In the genomic region with DNA sequence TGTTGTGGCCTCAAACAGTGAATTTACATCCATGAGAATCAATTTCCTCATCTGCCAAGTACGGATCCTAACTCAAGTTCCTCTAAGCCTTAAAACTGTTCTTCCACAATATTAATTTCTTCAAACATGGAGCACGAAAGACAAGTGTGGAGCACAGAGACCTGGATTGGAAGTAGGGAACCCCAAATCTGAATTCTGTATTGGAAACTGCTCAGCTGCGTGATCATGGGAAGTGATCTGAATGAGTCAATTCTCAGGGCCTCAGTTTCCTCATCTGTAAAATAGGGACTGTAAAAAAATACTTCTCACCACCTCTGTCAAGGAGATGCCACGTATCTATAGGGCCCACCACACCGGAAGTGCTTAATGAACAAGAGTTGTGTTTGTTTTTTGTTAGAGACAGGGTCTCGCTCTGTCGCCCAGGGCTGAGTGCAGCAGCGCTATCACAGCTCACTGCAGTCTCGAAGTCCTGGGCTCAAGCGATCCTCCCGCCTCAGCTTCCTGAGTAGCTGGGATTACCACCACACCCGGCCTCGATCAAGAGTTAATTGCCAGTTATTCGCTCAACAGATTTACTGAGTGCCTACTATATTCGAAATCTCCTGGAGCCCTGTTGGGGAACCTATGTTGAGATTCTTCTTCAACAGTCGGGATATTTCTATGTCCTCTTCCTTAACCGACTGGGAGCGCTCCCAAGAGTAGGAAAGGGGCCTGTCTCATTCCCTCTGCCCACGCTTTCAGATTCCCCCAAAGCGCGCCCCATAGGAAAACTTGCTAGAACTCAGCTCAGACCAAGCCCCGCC, we compare ENCODE assay signal across 8 cellular contexts. TPM values are rescaled to one million over a fixed set of nuclear protein-coding genes. Genes with fewer than 3 reads are reported as not detected.
A peak's percentile ranks its signal among the peaks of the same experiment; 100 is the strongest.
DNase-seq lines count a peak whose midpoint lies in the region; ATAC-seq and TF ChIP-seq lines count a peak whose summit lies in the region.

No MANE protein-coding gene starts in this region.

- peaks cover 28% of the 10 kb centered on the region for H3K4me1 Mint-ChIP-seq in GM23338

- peaks cover 22% of the 10 kb centered on the region for H3F3A ChIP-seq in GM23338 (replicated peaks; ENCODE audit: low read depth)
- H3F3A ChIP-seq in smooth muscle cell (ENCODE audit: low read depth), result peaks cover 36% of the 10 kb centered on the region

- CTCF ChIA-PET in GM10248 (lab: Yijun Ruan, JAX), result interaction anchor here (1.0 to 4.2 kb wide), 8 partner anchors 9 to 137 kb away, joined by 3 to 27 read pairs (median 6); a partner anchor contains a TSS

- H3K4me3 ChIP-seq in GM23338 (peak overlapping the region; percentile 57), WERI-Rb-1 (ENCODE audit: low read depth, low read length) (peak overlapping the region; percentile 51), gastroesophageal sphincter (peak overlapping the region; percentile 27 to 75), smooth muscle cell (peak overlapping the region; percentile 92)

- POLR2A ChIA-PET in GM10248 (lab: Yijun Ruan, JAX), result interaction anchor here (0.9 to 4.3 kb wide), 6 partner anchors 16 to 23 kb away, joined by 3 to 28 read pairs (median 9); a partner anchor contains a TSS

- no peak overlapping the region for H2AFZ ChIP-seq in GM23338
- H2AFZ ChIP-seq in smooth muscle cell (ENCODE audit: low read depth), result no peak overlapping the region

- TF ChIP-seq CTCF in GM23338 (conservative IDR thresholded peaks at IDR 0.05; ENCODE audit: low read depth in 2 of 2) (no peak), WERI-Rb-1 (IDR thresholded peaks at IDR 0.05; ENCODE audit: low read depth, low read length) (no peak), gastroesophageal sphincter (IDR thresholded peaks at IDR 0.05) (no peak), smooth muscle cell (IDR thresholded peaks at IDR 0.05; ENCODE audit: borderline replicate concordance, insufficient read depth, poor library complexity, severe bottlenecking) (no peak), GM10248 (IDR thresholded peaks at IDR 0.05; ENCODE audit: control extremely low read depth, extremely low read depth, low read depth, missing control alignments) (no peak)

- no peaks in the 10 kb centered on the region for H3K9me3 ChIP-seq in WERI-Rb-1 (ENCODE audit: severe bottlenecking)
- no peaks in the 10 kb centered on the region for H3K9me3 ChIP-seq in gastroesophageal sphincter
- H3K9me3 ChIP-seq in smooth muscle cell (replicated peaks; ENCODE audit: low read depth), result no peaks in the 10 kb centered on the region

- peaks cover 21% of the 10 kb centered on the region for H3K27me3 Mint-ChIP-seq in GM23338 (ENCODE audit: insufficient read depth, low read depth, poor library complexity)

- peaks cover 31% of the 10 kb centered on the region for H3K36me3 Mint-ChIP-seq in GM23338 (ENCODE audit: low read depth)

- H3K4me1 ChIP-seq in GM23338 (ENCODE audit: insufficient read depth) (peaks cover 13% of the 10 kb centered on the region), gastroesophageal sphincter (peaks cover 0 to 50% (median 18%) of the 10 kb centered on the region in 3 donors), smooth muscle cell (ENCODE audit: low read depth) (peaks cover 24% of the 10 kb centered on the region)

- peak overlapping the region; percentile 98 for H3K4me3 Mint-ChIP-seq in GM23338

- peak overlapping the region; percentile 99 for H3K27ac Mint-ChIP-seq in GM23338

- H3K27me3 ChIP-seq in GM23338 (ENCODE audit: insufficient read depth), result no peaks in the 10 kb centered on the region
- H3K27me3 ChIP-seq in WERI-Rb-1 (ENCODE audit: insufficient read depth, low read depth, severe bottlenecking), result no peaks in the 10 kb centered on the region
- H3K27me3 ChIP-seq in gastroesophageal sphincter, result no peaks in the 10 kb centered on the region
- no peaks in the 10 kb centered on the region for H3K27me3 ChIP-seq in smooth muscle cell (ENCODE audit: low read depth)

- peak overlapping the region; percentile 64 for H3K9ac ChIP-seq in smooth muscle cell (ENCODE audit: low read depth)

- H3K79me2 ChIP-seq in GM23338 (replicated peaks; ENCODE audit: insufficient read depth), result peaks cover 26% of the 10 kb centered on the region
- peaks cover 38% of the 10 kb centered on the region for H3K79me2 ChIP-seq in smooth muscle cell (ENCODE audit: low read depth)

- H4K20me1 ChIP-seq in GM23338 (replicated peaks; ENCODE audit: insufficient read depth) (peaks cover 8% of the 10 kb centered on the region; the same call in 1 of the 2 replicates), smooth muscle cell (ENCODE audit: low read depth) (peaks cover 37% of the 10 kb centered on the region)

- no peak for TF ChIP-seq EP300 in gastroesophageal sphincter (IDR thresholded peaks at IDR 0.05)

- H3K4me2 ChIP-seq in GM23338, result peak overlapping the region; percentile 80
- H3K4me2 ChIP-seq in smooth muscle cell, result peak overlapping the region; percentile 88

- H3K9me3 Mint-ChIP-seq in GM23338, result peaks cover 3% of the 10 kb centered on the region; the same call in 2 of the 3 replicates

- H3K9me2 ChIP-seq in GM23338 (ENCODE audit: insufficient read depth), result no peaks in the 10 kb centered on the region

- no peak for TF ChIP-seq POLR2A in gastroesophageal sphincter (IDR thresholded peaks at IDR 0.05)

- WGBS in gastroesophageal sphincter (ENCODE audit: low coverage in 1 of 2), 2 donors, result 12 to 15% methylated on average over 11 to 14 of the region's 22 CpGs
- 20% methylated on average over 22 of the region's 22 CpGs for WGBS in smooth muscle cell (ENCODE audit: low lambda C conversion rate)

- DNase-seq in GM23338 (ENCODE audit: low spot score), result peak; percentile 38
- peak; percentile 56 for DNase-seq in WERI-Rb-1
- DNase-seq in smooth muscle cell (lab: John Stamatoyannopoulos, UW; ENCODE audit: unreplicated experiment), result no peak
- no peak for DNase-seq in GM10248 (ENCODE audit: extremely low spot score)
- DNase-seq in ureter (ENCODE audit: low spot score), result no peak
- no peak for DNase-seq in NCI-H1436 (lab: John Stamatoyannopoulos, UW)

- ATAC-seq in GM23338 (no peak), gastroesophageal sphincter (no peak), HG03097 (IDR thresholded peaks at IDR 0.05; ENCODE audit: low FRiP score, unreplicated experiment) (no peak)

- peak overlapping the region; percentile 80 for H3K27ac ChIP-seq in GM23338 (ENCODE audit: low read depth)
- H3K27ac ChIP-seq in WERI-Rb-1, result peak overlapping the region; percentile 34
- H3K27ac ChIP-seq in gastroesophageal sphincter, result peak overlapping the region; percentile 19 to 98 (median 92)
- peak overlapping the region; percentile 81 for H3K27ac ChIP-seq in smooth muscle cell (ENCODE audit: low read depth)

- H3K36me3 ChIP-seq in GM23338 (ENCODE audit: insufficient read depth), result peaks cover 16% of the 10 kb centered on the region; the same call in 1 of the 2 replicates
- H3K36me3 ChIP-seq in WERI-Rb-1, result peaks cover 16% of the 10 kb centered on the region
- peaks cover 0 to 35% of the 10 kb centered on the region in 2 donors for H3K36me3 ChIP-seq in gastroesophageal sphincter
- no peaks in the 10 kb centered on the region for H3K36me3 ChIP-seq in smooth muscle cell (ENCODE audit: low read depth)

TF ChIP-seq in GM23338, 12 proteins besides CTCF, POLR2A, EP300 and RAD21 (continues in another document):
- TF ChIP-seq EZH2 (IDR thresholded peaks at IDR 0.05; ENCODE audit: low read depth, unreplicated experiment), result no peak
- TF ChIP-seq ZNF331 (CRISPR knock-in tag; IDR thresholded peaks at IDR 0.05; ENCODE audit: low read depth), result no peak
- TF ChIP-seq NANOG (IDR thresholded peaks at IDR 0.05; ENCODE audit: borderline replicate concordance), result no peak

RNA-seq across cellular contexts. Expression of a gene that starts 1.6 kb away (rescaled TPM):
- 15.4 and 21.3 TPM in 2 replicates for total RNA-seq in GM23338 (2014; rRNA removed; shearing (Covaris generic))
- polyA plus RNA-seq in GM23338 (2016; fragmentation: Nextera tagmentation; extraction: Ambion mirVana), result 24.1 and 27.9 TPM in 2 replicates
- total RNA-seq in gastroesophageal sphincter, result 10 to 100 TPM; 22.1 to 30.2 (median 26.4) TPM
- total RNA-seq in smooth muscle cell, result 40.4 and 43.1 TPM in 2 replicates
- 78.0 and 82.9 TPM in 2 replicates for polyA plus RNA-seq in smooth muscle cell
- total RNA-seq in ureter, result 34.3 TPM

RNA-seq across cellular contexts. Expression of a gene that starts 16.7 kb away (rescaled TPM):
- 5.1 and 9.1 TPM in 2 replicates for total RNA-seq in GM23338 (2014; rRNA removed; shearing (Covaris generic))
- polyA plus RNA-seq in GM23338 (2016; fragmentation: Nextera tagmentation; extraction: Ambion mirVana), result 4.6 and 5.0 TPM in 2 replicates
- 10 to 100 TPM; 16.6 to 22.1 (median 18.9) TPM for total RNA-seq in gastroesophageal sphincter
- 44.0 and 44.9 TPM in 2 replicates for total RNA-seq in smooth muscle cell
- polyA plus RNA-seq in smooth muscle cell, result 67.1 and 67.2 TPM in 2 replicates
- 8.9 TPM for total RNA-seq in ureter

RNA-seq across cellular contexts. Expression of a gene that starts 23.0 kb away (rescaled TPM):
- total RNA-seq in GM23338 (2014; rRNA removed; shearing (Covaris generic)), result 51.7 and 53.7 TPM in 2 replicates
- polyA plus RNA-seq in GM23338 (2016; fragmentation: Nextera tagmentation; extraction: Ambion mirVana) (43.7 and 45.6 TPM in 2 replicates), smooth muscle cell (86.4 and 95.4 TPM in 2 replicates)
- total RNA-seq in gastroesophageal sphincter (100 to 1,000 TPM; 146 to 209 (median 164) TPM), smooth muscle cell (49.1 and 50.3 TPM in 2 replicates), ureter (62.6 TPM)

RNA-seq across cellular contexts. Expression of a gene that starts 24.3 kb away (rescaled TPM):
- 2.3 and 4.5 TPM in 2 replicates for total RNA-seq in GM23338 (2014; rRNA removed; shearing (Covaris generic))
- polyA plus RNA-seq in GM23338 (2016; fragmentation: Nextera tagmentation; extraction: Ambion mirVana), result 1.6 and 2.2 TPM in 2 replicates
- total RNA-seq in gastroesophageal sphincter, result 1 to 10 TPM; 4.7 to 9.4 (median 5.9) TPM
- total RNA-seq in smooth muscle cell, result 0.45 and 1.0 TPM in 2 replicates
- polyA plus RNA-seq in smooth muscle cell, result 0.63 and 1.2 TPM in 2 replicates
- total RNA-seq in ureter, result 2.6 TPM

RNA-seq across cellular contexts. Expression of a gene that starts 29.4 kb away (rescaled TPM):
- 4.2 and 4.3 TPM in 2 replicates for total RNA-seq in GM23338 (2014; rRNA removed; shearing (Covaris generic))
- polyA plus RNA-seq in GM23338 (2016; fragmentation: Nextera tagmentation; extraction: Ambion mirVana) (4.1 and 4.2 TPM in 2 replicates), smooth muscle cell (2.9 and 3.9 TPM in 2 replicates)
- total RNA-seq in gastroesophageal sphincter (10 to 100 TPM in 1 of 4 donors, 1 to 10 TPM in 3; 4.5 to 12.7 (median 6.7) TPM), smooth muscle cell (3.3 and 4.4 TPM in 2 replicates), ureter (3.2 TPM)

Comparison
In these comparisons a context has a peak if more than half of its experiments do, and no peak if none do; other contexts are left out.
1. DNase-seq: peak in GM23338 (single experiment) and WERI-Rb-1 (single experiment); none in smooth muscle cell (single experiment), GM10248 (single experiment), ureter (single experiment) and NCI-H1436 (single experiment).
2. H3K27ac ChIP-seq: peak in every context shown above with its lines; median percentile 92 in gastroesophageal sphincter; 81 in smooth muscle cell; 80 in GM23338; 34 in WERI-Rb-1.
3. Peak in every context shown above with its lines, with median percentiles within 50 percentile points of each other: H3K4me3 ChIP-seq.